18 cellular contexts compared by ENCODE assay signal in genomic region chr10:124510536-124511158, GRCh38.
"Had no signal": no experiment of that assay in that cellular context is flagged by ENCODE, and none has a peak within 500 bp of the region (broad histone marks: within the 10 kb centered on the region; RNA-seq: fewer than 3 reads in every experiment).

No MANE protein-coding gene starts in this region.

- H3K27me3 ChIP-seq: spleen, tibial artery had no signal

- H3K27ac Mint-ChIP-seq: activated CD4-positive, alpha-beta memory T cell treated with anti-CD3 and anti-CD28 coated beads for 36 hours; activated naive CD4-positive, alpha-beta T cell treated with anti-CD3 and anti-CD28 coated beads for 36 hours; activated T-cell treated with anti-CD3 and anti-CD28 coated beads, Interleukin-2, amount 50 U/mL, for 72 hours had no signal

- DNase-seq: activated effector memory CD4-positive, alpha-beta T cell treated with Interleukin-2 at 50 U/mL for 16 hours; activated naive CD4-positive, alpha-beta T cell treated with anti-CD3 and anti-CD28 coated beads for 36 hours; anterior cingulate cortex; dermis blood vessel endothelial cell; effector CD8-positive, alpha-beta T cell; foreskin melanocyte; mesendoderm; naive B cell; occipital lobe; stimulated activated CD4-positive, alpha-beta T cell treated with anti-CD3 and anti-CD28 coated beads, Interleukin-4, amount 100 ng/mL, for 24 hours; stimulated activated naive CD8-positive, alpha-beta T cell treated with anti-CD3 and anti-CD28 coated beads, Interleukin-15, Interleukin-2, amounts not matched to agents 100 U/mL and 50 U/mL, for 24 hours; T-helper 17 cell; tibial artery had no signal

- H3K9me3 Mint-ChIP-seq: activated CD4-positive, alpha-beta memory T cell treated with anti-CD3 and anti-CD28 coated beads for 36 hours; activated naive CD4-positive, alpha-beta T cell treated with anti-CD3 and anti-CD28 coated beads for 36 hours; activated T-cell treated with anti-CD3 and anti-CD28 coated beads, Interleukin-2, amount 50 U/mL, for 72 hours; naive B cell had no signal

- H3K4me1 Mint-ChIP-seq: brain, naive B cell had no signal

- H3K27me3 Mint-ChIP-seq: activated CD4-positive, alpha-beta memory T cell treated with anti-CD3 and anti-CD28 coated beads for 36 hours; brain; naive B cell; T-helper 17 cell had no signal

- H3K4me1 ChIP-seq: spleen, tibial artery had no signal

- ATAC-seq: sciatic nerve, T-helper 17 cell had no signal

- H3K36me3 ChIP-seq: tibial artery had no signal

- H3K27ac ChIP-seq: spleen, tibial artery had no signal

- H3K4me3 Mint-ChIP-seq: activated CD4-positive, alpha-beta memory T cell treated with anti-CD3 and anti-CD28 coated beads for 36 hours; activated naive CD4-positive, alpha-beta T cell treated with anti-CD3 and anti-CD28 coated beads for 36 hours; activated T-cell treated with anti-CD3 and anti-CD28 coated beads, Interleukin-2, amount 50 U/mL, for 72 hours; brain; naive B cell; T-helper 17 cell had no signal

- H3K9me3 ChIP-seq: spleen, tibial artery had no signal

- H3K4me3 ChIP-seq: spleen, tibial artery had no signal
